Comparison of ENCODE assay signal across 23 cellular contexts in the genomic region with DNA sequence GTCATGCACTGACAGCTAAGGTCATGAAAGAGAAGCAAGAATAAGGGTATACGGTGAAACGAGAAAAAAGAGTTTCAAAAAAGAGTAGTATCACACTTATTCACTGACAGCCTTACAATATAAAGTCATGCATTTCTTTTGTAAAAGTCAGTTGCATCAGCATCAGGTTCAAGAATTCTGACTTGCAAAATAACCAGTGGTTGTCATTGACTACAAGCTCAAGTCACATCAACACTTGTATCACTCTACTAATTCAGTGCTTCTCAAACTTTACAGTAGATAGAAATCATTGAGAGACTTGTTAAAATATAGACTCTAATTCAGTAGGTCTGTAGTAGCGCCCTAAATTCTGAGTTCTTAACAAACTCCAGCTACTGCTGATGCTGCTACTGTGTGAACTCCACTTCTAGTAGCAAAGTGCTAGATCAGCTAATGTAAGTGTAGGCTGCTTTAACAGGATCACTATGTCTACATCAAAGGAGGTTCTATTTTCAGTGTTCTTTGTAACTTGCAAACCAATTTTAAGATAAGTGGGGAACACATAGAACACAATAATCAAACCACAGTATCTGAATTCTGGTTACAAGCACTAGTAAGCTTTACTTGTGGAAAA.
"Had no signal": no experiment of that assay in that cellular context is flagged by ENCODE, and none has a peak within 500 bp of the region (broad histone marks: within the 10 kb centered on the region; RNA-seq: fewer than 3 reads in every experiment).

No MANE protein-coding gene starts in this region.

- H3K36me3 ChIP-seq: colonic mucosa, gastroesophageal sphincter, heart left ventricle, neutrophil, tibial artery had no signal

- H3K27ac ChIP-seq: colonic mucosa, gastroesophageal sphincter, heart left ventricle, neutrophil, tibial artery had no signal

- H3K27me3 Mint-ChIP-seq: activated CD4-positive, alpha-beta T cell treated with anti-CD3 and anti-CD28 coated beads, Interleukin-2, amount 10 ng/mL, durations not matched to agents 24 days and 14 days; activated CD8-positive, alpha-beta T cell treated with anti-CD3 and anti-CD28 coated beads for 36 hours; activated naive CD8-positive, alpha-beta T cell treated with anti-CD3 and anti-CD28 coated beads for 36 hours; activated T-helper 17 cell treated with anti-CD3 and anti-CD28 coated beads, Interleukin-2, amount 50 U/mL, for 72 hours; brain; memory B cell had no signal

- H3K4me1 Mint-ChIP-seq: activated CD4-positive, alpha-beta T cell treated with anti-CD3 and anti-CD28 coated beads, Interleukin-2, amount 10 ng/mL, durations not matched to agents 24 days and 14 days; activated naive CD8-positive, alpha-beta T cell treated with anti-CD3 and anti-CD28 coated beads for 36 hours; activated T-helper 17 cell treated with anti-CD3 and anti-CD28 coated beads, Interleukin-2, amount 50 U/mL, for 72 hours; immature natural killer cell; memory B cell; natural killer cell had no signal

- H3K4me1 ChIP-seq: colonic mucosa, gastroesophageal sphincter, heart left ventricle, tibial artery had no signal

- H3K4me3 ChIP-seq: colonic mucosa, gastroesophageal sphincter, heart left ventricle, tibial artery had no signal

- H3K27ac Mint-ChIP-seq: activated CD4-positive, alpha-beta T cell treated with anti-CD3 and anti-CD28 coated beads, Interleukin-2, amount 10 ng/mL, durations not matched to agents 24 days and 14 days; activated CD8-positive, alpha-beta T cell treated with anti-CD3 and anti-CD28 coated beads for 36 hours; activated naive CD8-positive, alpha-beta T cell treated with anti-CD3 and anti-CD28 coated beads for 36 hours; activated T-helper 17 cell treated with anti-CD3 and anti-CD28 coated beads, Interleukin-2, amount 50 U/mL, for 72 hours; brain; immature natural killer cell; memory B cell; natural killer cell; T-helper 1 cell treated with Interleukin-12 subunit alpha and Interleukin-12 subunit beta and Interleukin-4 antibody, amounts not matched to agents 30 μg/mL and 1 μg/mL, for 36 hours had no signal

- H3K27me3 ChIP-seq: colonic mucosa, gastroesophageal sphincter, heart left ventricle, neutrophil, tibial artery had no signal

- H3K36me3 Mint-ChIP-seq: activated naive CD8-positive, alpha-beta T cell treated with anti-CD3 and anti-CD28 coated beads for 36 hours; brain; immature natural killer cell; memory B cell had no signal

- H3K9me3 Mint-ChIP-seq: activated CD4-positive, alpha-beta T cell treated with anti-CD3 and anti-CD28 coated beads, Interleukin-2, amount 10 ng/mL, durations not matched to agents 24 days and 14 days; brain; T-helper 1 cell treated with Interleukin-12 subunit alpha and Interleukin-12 subunit beta and Interleukin-4 antibody, amounts not matched to agents 30 μg/mL and 1 μg/mL, for 36 hours had no signal

- DNase-seq: activated CD4-positive, alpha-beta T cell treated with anti-CD3 and anti-CD28 coated beads, Interleukin-2, amount 10 ng/mL, durations not matched to agents 24 days and 14 days; activated CD8-positive, alpha-beta T cell treated with anti-CD3 and anti-CD28 coated beads for 36 hours; activated naive CD4-positive, alpha-beta T cell; activated naive CD8-positive, alpha-beta T cell treated with anti-CD3 and anti-CD28 coated beads for 36 hours; activated T-cell treated with anti-CD3 and anti-CD28 coated beads, Interleukin-2, amount 50 U/mL, for 1 hour; caudate nucleus; colonic mucosa; heart left ventricle; immature natural killer cell; natural killer cell; posterior cingulate gyrus; retina; stimulated activated CD4-positive, alpha-beta T cell treated with anti-CD3 and anti-CD28 coated beads, Interleukin-12 subunit alpha, Interleukin-12 subunit beta, amount 100 ng/mL, for 4 hours; stimulated activated CD4-positive, alpha-beta T cell treated with anti-CD3 and anti-CD28 coated beads, Interleukin-1b, Interleukin-23, amount 100 ng/mL, for 48 hours; stimulated activated CD8-positive, alpha-beta memory T cell treated with anti-CD3 and anti-CD28 coated beads, Interleukin-4, amount 100 ng/mL, for 48 hours; stimulated activated naive CD4-positive, alpha-beta T cell; tibial artery had no signal

- ATAC-seq: activated CD8-positive, alpha-beta T cell treated with anti-CD3 and anti-CD28 coated beads for 36 hours; activated T-helper 17 cell treated with anti-CD3 and anti-CD28 coated beads, Interleukin-2, amount 50 U/mL, for 72 hours; gastroesophageal sphincter; heart left ventricle; natural killer cell had no signal

- H3K4me3 Mint-ChIP-seq: activated CD4-positive, alpha-beta T cell treated with anti-CD3 and anti-CD28 coated beads, Interleukin-2, amount 10 ng/mL, durations not matched to agents 24 days and 14 days; activated CD8-positive, alpha-beta T cell treated with anti-CD3 and anti-CD28 coated beads for 36 hours; activated naive CD8-positive, alpha-beta T cell treated with anti-CD3 and anti-CD28 coated beads for 36 hours; activated T-helper 17 cell treated with anti-CD3 and anti-CD28 coated beads, Interleukin-2, amount 50 U/mL, for 72 hours; brain; immature natural killer cell; memory B cell; natural killer cell; T-helper 1 cell treated with Interleukin-12 subunit alpha and Interleukin-12 subunit beta and Interleukin-4 antibody, amounts not matched to agents 30 μg/mL and 1 μg/mL, for 36 hours had no signal
